ENCODE assay signal across 2 cellular contexts in the genomic region with DNA sequence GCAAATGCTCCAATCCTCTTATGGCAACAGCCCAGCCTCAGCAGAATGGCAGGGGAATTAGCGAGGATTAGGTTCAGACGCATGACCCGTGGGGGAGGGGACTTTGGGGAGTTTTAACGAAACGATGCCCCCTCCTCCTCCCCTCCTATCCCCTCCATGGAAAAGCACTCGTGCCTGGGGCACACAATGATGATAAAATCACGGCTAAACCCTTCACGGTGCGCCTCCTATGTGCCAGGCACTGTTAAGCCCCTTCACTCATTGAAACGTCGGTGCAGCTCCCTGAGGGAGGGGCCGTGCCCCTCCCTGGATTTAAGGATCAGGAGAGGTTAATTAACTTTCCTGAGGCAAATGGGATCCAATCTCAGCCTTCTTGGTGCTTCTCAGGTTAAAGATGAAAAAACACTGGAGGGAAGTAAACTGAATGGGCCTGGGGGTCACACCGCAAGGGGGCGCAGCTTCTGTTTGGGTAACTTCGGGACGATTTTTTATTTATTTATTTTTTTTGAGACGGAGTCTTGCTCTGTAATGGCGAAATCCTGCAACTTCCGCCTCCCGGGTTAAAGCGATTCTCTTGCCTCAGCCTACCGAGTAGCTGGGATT.
TF ChIP-seq lines count a peak whose summit lies in the region.

No MANE protein-coding gene starts in this region.

TF ChIP-seq in SK-N-SH, 30 proteins besides CTCF, POLR2A, EP300 and RAD21:
- TF ChIP-seq, protein P1, sequence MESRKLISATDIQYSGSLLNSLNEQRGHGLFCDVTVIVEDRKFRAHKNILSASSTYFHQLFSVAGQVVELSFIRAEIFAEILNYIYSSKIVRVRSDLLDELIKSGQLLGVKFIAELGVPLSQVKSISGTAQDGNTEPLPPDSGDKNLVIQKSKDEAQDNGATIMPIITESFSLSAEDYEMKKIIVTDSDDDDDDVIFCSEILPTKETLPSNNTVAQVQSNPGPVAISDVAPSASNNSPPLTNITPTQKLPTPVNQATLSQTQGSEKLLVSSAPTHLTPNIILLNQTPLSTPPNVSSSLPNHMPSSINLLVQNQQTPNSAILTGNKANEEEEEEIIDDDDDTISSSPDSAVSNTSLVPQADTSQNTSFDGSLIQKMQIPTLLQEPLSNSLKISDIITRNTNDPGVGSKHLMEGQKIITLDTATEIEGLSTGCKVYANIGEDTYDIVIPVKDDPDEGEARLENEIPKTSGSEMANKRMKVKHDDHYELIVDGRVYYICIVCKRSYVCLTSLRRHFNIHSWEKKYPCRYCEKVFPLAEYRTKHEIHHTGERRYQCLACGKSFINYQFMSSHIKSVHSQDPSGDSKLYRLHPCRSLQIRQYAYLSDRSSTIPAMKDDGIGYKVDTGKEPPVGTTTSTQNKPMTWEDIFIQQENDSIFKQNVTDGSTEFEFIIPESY (IDR thresholded peaks at IDR 0.05; ENCODE audit: borderline replicate concordance, low read depth): no peak
- TF ChIP-seq MXI1 (IDR thresholded peaks at IDR 0.05; ENCODE audit: low read depth, low read length) (no peak), FOXJ3 (CRISPR knock-in tag; IDR thresholded peaks at IDR 0.05) (no peak), SMC3 (IDR thresholded peaks at IDR 0.05; ENCODE audit: low read depth, low read length) (no peak), TEAD4 (IDR thresholded peaks at IDR 0.05; ENCODE audit: borderline replicate concordance, insufficient read depth) (no peak)
- TF ChIP-seq, protein P2, sequence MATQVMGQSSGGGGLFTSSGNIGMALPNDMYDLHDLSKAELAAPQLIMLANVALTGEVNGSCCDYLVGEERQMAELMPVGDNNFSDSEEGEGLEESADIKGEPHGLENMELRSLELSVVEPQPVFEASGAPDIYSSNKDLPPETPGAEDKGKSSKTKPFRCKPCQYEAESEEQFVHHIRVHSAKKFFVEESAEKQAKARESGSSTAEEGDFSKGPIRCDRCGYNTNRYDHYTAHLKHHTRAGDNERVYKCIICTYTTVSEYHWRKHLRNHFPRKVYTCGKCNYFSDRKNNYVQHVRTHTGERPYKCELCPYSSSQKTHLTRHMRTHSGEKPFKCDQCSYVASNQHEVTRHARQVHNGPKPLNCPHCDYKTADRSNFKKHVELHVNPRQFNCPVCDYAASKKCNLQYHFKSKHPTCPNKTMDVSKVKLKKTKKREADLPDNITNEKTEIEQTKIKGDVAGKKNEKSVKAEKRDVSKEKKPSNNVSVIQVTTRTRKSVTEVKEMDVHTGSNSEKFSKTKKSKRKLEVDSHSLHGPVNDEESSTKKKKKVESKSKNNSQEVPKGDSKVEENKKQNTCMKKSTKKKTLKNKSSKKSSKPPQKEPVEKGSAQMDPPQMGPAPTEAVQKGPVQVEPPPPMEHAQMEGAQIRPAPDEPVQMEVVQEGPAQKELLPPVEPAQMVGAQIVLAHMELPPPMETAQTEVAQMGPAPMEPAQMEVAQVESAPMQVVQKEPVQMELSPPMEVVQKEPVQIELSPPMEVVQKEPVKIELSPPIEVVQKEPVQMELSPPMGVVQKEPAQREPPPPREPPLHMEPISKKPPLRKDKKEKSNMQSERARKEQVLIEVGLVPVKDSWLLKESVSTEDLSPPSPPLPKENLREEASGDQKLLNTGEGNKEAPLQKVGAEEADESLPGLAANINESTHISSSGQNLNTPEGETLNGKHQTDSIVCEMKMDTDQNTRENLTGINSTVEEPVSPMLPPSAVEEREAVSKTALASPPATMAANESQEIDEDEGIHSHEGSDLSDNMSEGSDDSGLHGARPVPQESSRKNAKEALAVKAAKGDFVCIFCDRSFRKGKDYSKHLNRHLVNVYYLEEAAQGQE (IDR thresholded peaks at IDR 0.05; ENCODE audit: low read depth, low read length): no peak

TF ChIP-seq in SK-N-SH treated with all-trans-retinoic acid at 6 μM for 48 hours, 23 proteins besides CTCF, POLR2A, EP300 and RAD21:
- TF ChIP-seq TCF4 (CRISPR knock-in tag; IDR thresholded peaks at IDR 0.05; ENCODE audit: borderline replicate concordance) (no peak), ESRRG (CRISPR knock-in tag; IDR thresholded peaks at IDR 0.05) (no peak), ZNF565 (CRISPR knock-in tag; conservative IDR thresholded peaks at IDR 0.05; ENCODE audit: low read depth) (no peak), PPARA (CRISPR knock-in tag; IDR thresholded peaks at IDR 0.05; ENCODE audit: borderline replicate concordance) (no peak), ZFP3 (CRISPR knock-in tag; IDR thresholded peaks at IDR 0.05) (no peak), TOX (CRISPR knock-in tag; IDR thresholded peaks at IDR 0.05; ENCODE audit: borderline replicate concordance) (no peak), RARB (CRISPR knock-in tag; IDR thresholded peaks at IDR 0.05) (no peak), OSR1 (CRISPR knock-in tag; IDR thresholded peaks at IDR 0.05) (no peak), ZNF70 (CRISPR knock-in tag; IDR thresholded peaks at IDR 0.05) (no peak), BACH2 (CRISPR knock-in tag; IDR thresholded peaks at IDR 0.05; ENCODE audit: borderline replicate concordance) (no peak), ARNTL (CRISPR knock-in tag; IDR thresholded peaks at IDR 0.05; ENCODE audit: borderline replicate concordance, low read depth) (no peak), GLIS3 (CRISPR knock-in tag; IDR thresholded peaks at IDR 0.05) (no peak)
- TF ChIP-seq, protein P3, sequence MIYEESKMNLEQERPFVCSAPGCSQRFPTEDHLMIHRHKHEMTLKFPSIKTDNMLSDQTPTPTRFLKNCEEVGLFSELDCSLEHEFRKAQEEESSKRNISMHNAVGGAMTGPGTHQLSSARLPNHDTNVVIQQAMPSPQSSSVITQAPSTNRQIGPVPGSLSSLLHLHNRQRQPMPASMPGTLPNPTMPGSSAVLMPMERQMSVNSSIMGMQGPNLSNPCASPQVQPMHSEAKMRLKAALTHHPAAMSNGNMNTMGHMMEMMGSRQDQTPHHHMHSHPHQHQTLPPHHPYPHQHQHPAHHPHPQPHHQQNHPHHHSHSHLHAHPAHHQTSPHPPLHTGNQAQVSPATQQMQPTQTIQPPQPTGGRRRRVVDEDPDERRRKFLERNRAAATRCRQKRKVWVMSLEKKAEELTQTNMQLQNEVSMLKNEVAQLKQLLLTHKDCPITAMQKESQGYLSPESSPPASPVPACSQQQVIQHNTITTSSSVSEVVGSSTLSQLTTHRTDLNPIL (CRISPR knock-in tag; IDR thresholded peaks at IDR 0.05; ENCODE audit: low read depth): no peak
- TF ChIP-seq, protein P4, sequence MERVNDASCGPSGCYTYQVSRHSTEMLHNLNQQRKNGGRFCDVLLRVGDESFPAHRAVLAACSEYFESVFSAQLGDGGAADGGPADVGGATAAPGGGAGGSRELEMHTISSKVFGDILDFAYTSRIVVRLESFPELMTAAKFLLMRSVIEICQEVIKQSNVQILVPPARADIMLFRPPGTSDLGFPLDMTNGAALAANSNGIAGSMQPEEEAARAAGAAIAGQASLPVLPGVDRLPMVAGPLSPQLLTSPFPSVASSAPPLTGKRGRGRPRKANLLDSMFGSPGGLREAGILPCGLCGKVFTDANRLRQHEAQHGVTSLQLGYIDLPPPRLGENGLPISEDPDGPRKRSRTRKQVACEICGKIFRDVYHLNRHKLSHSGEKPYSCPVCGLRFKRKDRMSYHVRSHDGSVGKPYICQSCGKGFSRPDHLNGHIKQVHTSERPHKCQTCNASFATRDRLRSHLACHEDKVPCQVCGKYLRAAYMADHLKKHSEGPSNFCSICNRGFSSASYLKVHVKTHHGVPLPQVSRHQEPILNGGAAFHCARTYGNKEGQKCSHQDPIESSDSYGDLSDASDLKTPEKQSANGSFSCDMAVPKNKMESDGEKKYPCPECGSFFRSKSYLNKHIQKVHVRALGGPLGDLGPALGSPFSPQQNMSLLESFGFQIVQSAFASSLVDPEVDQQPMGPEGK (CRISPR knock-in tag; IDR thresholded peaks at IDR 0.05; ENCODE audit: borderline replicate concordance): no peak
- TF ChIP-seq, protein P5, sequence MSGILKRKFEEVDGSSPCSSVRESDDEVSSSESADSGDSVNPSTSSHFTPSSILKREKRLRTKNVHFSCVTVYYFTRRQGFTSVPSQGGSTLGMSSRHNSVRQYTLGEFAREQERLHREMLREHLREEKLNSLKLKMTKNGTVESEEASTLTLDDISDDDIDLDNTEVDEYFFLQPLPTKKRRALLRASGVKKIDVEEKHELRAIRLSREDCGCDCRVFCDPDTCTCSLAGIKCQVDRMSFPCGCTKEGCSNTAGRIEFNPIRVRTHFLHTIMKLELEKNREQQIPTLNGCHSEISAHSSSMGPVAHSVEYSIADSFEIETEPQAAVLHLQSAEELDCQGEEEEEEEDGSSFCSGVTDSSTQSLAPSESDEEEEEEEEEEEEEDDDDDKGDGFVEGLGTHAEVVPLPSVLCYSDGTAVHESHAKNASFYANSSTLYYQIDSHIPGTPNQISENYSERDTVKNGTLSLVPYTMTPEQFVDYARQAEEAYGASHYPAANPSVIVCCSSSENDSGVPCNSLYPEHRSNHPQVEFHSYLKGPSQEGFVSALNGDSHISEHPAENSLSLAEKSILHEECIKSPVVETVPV (CRISPR knock-in tag; IDR thresholded peaks at IDR 0.05): no peak
- TF ChIP-seq, protein P6, sequence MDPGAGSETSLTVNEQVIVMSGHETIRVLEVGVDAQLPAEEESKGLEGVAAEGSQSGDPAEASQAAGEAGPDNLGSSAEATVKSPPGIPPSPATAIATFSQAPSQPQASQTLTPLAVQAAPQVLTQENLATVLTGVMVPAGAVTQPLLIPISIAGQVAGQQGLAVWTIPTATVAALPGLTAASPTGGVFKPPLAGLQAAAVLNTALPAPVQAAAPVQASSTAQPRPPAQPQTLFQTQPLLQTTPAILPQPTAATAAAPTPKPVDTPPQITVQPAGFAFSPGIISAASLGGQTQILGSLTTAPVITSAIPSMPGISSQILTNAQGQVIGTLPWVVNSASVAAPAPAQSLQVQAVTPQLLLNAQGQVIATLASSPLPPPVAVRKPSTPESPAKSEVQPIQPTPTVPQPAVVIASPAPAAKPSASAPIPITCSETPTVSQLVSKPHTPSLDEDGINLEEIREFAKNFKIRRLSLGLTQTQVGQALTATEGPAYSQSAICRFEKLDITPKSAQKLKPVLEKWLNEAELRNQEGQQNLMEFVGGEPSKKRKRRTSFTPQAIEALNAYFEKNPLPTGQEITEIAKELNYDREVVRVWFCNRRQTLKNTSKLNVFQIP (CRISPR knock-in tag; IDR thresholded peaks at IDR 0.05; ENCODE audit: borderline replicate concordance, low read depth): no peak
